Comparison of ENCODE assay signal across 27 cellular contexts in genomic region chr11:90423378-90423777, GRCh38.
DNase-seq lines count a peak whose midpoint lies in the region; ATAC-seq and TF ChIP-seq lines count a peak whose summit lies in the region.
"Had no signal": no experiment of that assay in that cellular context is flagged by ENCODE, and none has a peak within 500 bp of the region (broad histone marks: within the 10 kb centered on the region; RNA-seq: fewer than 3 reads in every experiment).

No MANE protein-coding gene starts in this region.

- H4K20me1 ChIP-seq in H9 (ENCODE audit: control insufficient read depth, insufficient read depth, insufficient read length), result no peaks in the 10 kb centered on the region

- no peaks in the 10 kb centered on the region for H3K79me2 ChIP-seq in H9 (ENCODE audit: insufficient read depth, low read length)

- H2BK5ac ChIP-seq in H9 (ENCODE audit: insufficient read length, low read length), result no peak overlapping the region

- no peaks in the 10 kb centered on the region for H3K4me1 ChIP-seq in H9 (ENCODE audit: insufficient read depth, low read length)
- H3K4me1 ChIP-seq: foreskin keratinocyte had no signal

- no peak overlapping the region for H3T11ph ChIP-seq in H9 (ENCODE audit: low read length)

- H3K27ac Mint-ChIP-seq in H9, result peak overlapping the region; percentile 36 to 69 (median 59); a peak in 6 of 7 replicates
- H3K27ac Mint-ChIP-seq in WTC11, result peak overlapping the region; percentile 68
- H3K27ac Mint-ChIP-seq: activated CD4-positive, alpha-beta T cell treated with anti-CD3 and anti-CD28 coated beads, Interleukin-2, amount 10 ng/mL, durations not matched to agents 24 days and 14 days; memory B cell; type B pancreatic cell had no signal

- H3K4me3 Mint-ChIP-seq in H9 (no peak overlapping the region), WTC11 (no peak overlapping the region)
- H3K4me3 Mint-ChIP-seq: activated CD4-positive, alpha-beta T cell treated with anti-CD3 and anti-CD28 coated beads, Interleukin-2, amount 10 ng/mL, durations not matched to agents 24 days and 14 days; memory B cell; type B pancreatic cell had no signal

- DNase-seq in H9 (no peak), WTC11 (ENCODE audit: low spot score) (no peak), retinal pigment epithelial cell (ENCODE audit: low read depth) (peak; percentile 71)
- no peak for DNase-seq in stimulated activated CD4-positive, alpha-beta T cell treated with anti-CD3 and anti-CD28 coated beads, Interleukin-1b, Interleukin-23, amount 100 ng/mL, for 48 hours
- DNase-seq: activated CD4-positive, alpha-beta T cell treated with anti-CD3 and anti-CD28 coated beads, Interleukin-2, amount 10 ng/mL, durations not matched to agents 24 days and 14 days; activated naive CD4-positive, alpha-beta T cell; activated T-cell treated with anti-CD3 and anti-CD28 coated beads, Interleukin-2, amount 50 U/mL, for 48 hours; C1 segment of cervical spinal cord; effector memory CD4-positive, alpha-beta T cell; Kasumi-1; left colon; NCI-H1694; NCI-H2171 treated with DMSO at 0.1 percent for 48 hours; NCI-H526; small intestine; stimulated activated CD4-positive, alpha-beta T cell treated with anti-CD3 and anti-CD28 coated beads, Interleukin-2, amount 100 ng/mL, for 24 hours; SW 1271; T-helper 9 cell had no signal

- H3K23ac ChIP-seq in H9 (ENCODE audit: insufficient read length, low read depth, low read length), result no peak overlapping the region

- H3K4me1 Mint-ChIP-seq in H9 (peaks cover 11 to 20% of the 10 kb centered on the region in 2 experiments), WTC11 (peaks cover 17% of the 10 kb centered on the region)
- H3K4me1 Mint-ChIP-seq: activated CD4-positive, alpha-beta T cell treated with anti-CD3 and anti-CD28 coated beads, Interleukin-2, amount 10 ng/mL, durations not matched to agents 24 days and 14 days; memory B cell had no signal

- H3K9ac ChIP-seq in H9 (ENCODE audit: extremely low read depth, insufficient read length, low read length), result no peak overlapping the region

- peaks cover 0 to 10% (median 0%) of the 10 kb centered on the region in 3 experiments; a peak in 3 of 7 replicates for H3K36me3 Mint-ChIP-seq in H9 (ENCODE audit: insufficient read depth in 1 of 3, low read depth in 3 of 3)
- H3K36me3 Mint-ChIP-seq in WTC11, result peaks cover 4% of the 10 kb centered on the region
- H3K36me3 Mint-ChIP-seq: memory B cell, type B pancreatic cell had no signal

- WGBS in H9 (ENCODE audit: extremely low coverage, insufficient read length, low lambda C conversion rate), result no CpG with 5 or more reads among the region's 1 CpG

- no peak overlapping the region for H2BK120ac ChIP-seq in H9 (ENCODE audit: low read depth, low read length, poor library complexity, severe bottlenecking)

- peak overlapping the region; percentile 68 for H2AFZ ChIP-seq in H9 (ENCODE audit: low read length)

- H4K8ac ChIP-seq in H9 (replicated peaks; ENCODE audit: insufficient read length, low read depth, low read length), result no peak overlapping the region

- TF ChIP-seq CTCF in H9 (conservative IDR thresholded peaks at IDR 0.05) (no peak), WTC11 (IDR thresholded peaks at IDR 0.05) (no peak), retinal pigment epithelial cell (conservative IDR thresholded peaks at IDR 0.05; ENCODE audit: low read depth, low read length) (no peak)

- no peak overlapping the region for H2BK20ac ChIP-seq in H9 (ENCODE audit: low read depth, low read length, poor library complexity, severe bottlenecking)

- CTCF ChIA-PET in WTC11 (lab: Charles Lee), result no interaction called here

- H3K27ac ChIP-seq in H9 (ENCODE audit: insufficient read length, low read depth, low read length), result no peak overlapping the region
- peak overlapping the region; percentile 58 for H3K27ac ChIP-seq in layer of hippocampus (ENCODE audit: low read depth, low read length)
- H3K27ac ChIP-seq: foreskin keratinocyte, HL-60, VCaP had no signal

- no peaks in the 10 kb centered on the region for H3K23me2 ChIP-seq in H9 (ENCODE audit: insufficient read length, low read depth, low read length, poor library complexity, severe bottlenecking)

- H3K4me2 ChIP-seq in H9 (ENCODE audit: insufficient read depth, insufficient read length, low read length), result no peak overlapping the region

- H3K14ac ChIP-seq in H9 (ENCODE audit: insufficient read depth, low read length), result no peak overlapping the region

- H3K56ac ChIP-seq in H9 (ENCODE audit: insufficient read length, low read depth, low read length), result no peak overlapping the region

- H3K4ac ChIP-seq in H9 (ENCODE audit: low read depth, low read length), result no peak overlapping the region

- ATAC-seq in WTC11 (no peak), GM21447 (IDR thresholded peaks at IDR 0.05; ENCODE audit: unreplicated experiment) (no peak), GM18870 (IDR thresholded peaks at IDR 0.05; ENCODE audit: unreplicated experiment) (no peak)
- ATAC-seq: esophagus mucosa, foreskin keratinocyte, left colon had no signal

- no peak overlapping the region for H3K18ac ChIP-seq in H9 (ENCODE audit: insufficient read length, low read depth, low read length)

- 0 out of 5 replicates have a peak, but pooled peaks cover 0 to 3% of the 10 kb centered on the region in 2 experiments for H3K9me3 Mint-ChIP-seq in H9
- peaks cover 7% of the 10 kb centered on the region for H3K9me3 Mint-ChIP-seq in WTC11
- H3K9me3 Mint-ChIP-seq: activated CD4-positive, alpha-beta T cell treated with anti-CD3 and anti-CD28 coated beads, Interleukin-2, amount 10 ng/mL, durations not matched to agents 24 days and 14 days; memory B cell; type B pancreatic cell had no signal

- no peak overlapping the region for H2AK5ac ChIP-seq in H9 (ENCODE audit: insufficient read length, low read length)

- no peaks in the 10 kb centered on the region for H3K27me3 ChIP-seq in H9 (ENCODE audit: insufficient read depth, low read length)
- H3K27me3 ChIP-seq in layer of hippocampus (ENCODE audit: control insufficient read depth, insufficient read depth, low read length), result no peaks in the 10 kb centered on the region
- H3K27me3 ChIP-seq: foreskin keratinocyte had no signal

- no peak overlapping the region for H4K5ac ChIP-seq in H9 (ENCODE audit: insufficient read length, low read depth, low read length)

- H2BK15ac ChIP-seq in H9 (ENCODE audit: low read depth, low read length), result no peak overlapping the region

- no peaks in the 10 kb centered on the region for H3K9me3 ChIP-seq in H9 (ENCODE audit: control insufficient read depth, low read depth, low read length)

- POLR2A ChIA-PET in WTC11 (lab: Charles Lee), result no interaction called here

- no peaks in the 10 kb centered on the region for H3K79me1 ChIP-seq in H9 (ENCODE audit: insufficient read depth, low read depth, low read length, poor library complexity, severe bottlenecking)

- no peak overlapping the region for H4K91ac ChIP-seq in H9 (ENCODE audit: insufficient read length, low read depth, low read length)

- no peak overlapping the region for H3K4me3 ChIP-seq in retinal pigment epithelial cell (ENCODE audit: low read length)

- H3K27me3 Mint-ChIP-seq in H9 (ENCODE audit: low read depth), result no peaks in the 10 kb centered on the region
- H3K27me3 Mint-ChIP-seq in WTC11 (ENCODE audit: low read depth), result no peaks in the 10 kb centered on the region
- H3K27me3 Mint-ChIP-seq: activated CD4-positive, alpha-beta T cell treated with anti-CD3 and anti-CD28 coated beads, Interleukin-2, amount 10 ng/mL, durations not matched to agents 24 days and 14 days; memory B cell; type B pancreatic cell had no signal

- H2BK12ac ChIP-seq in H9 (ENCODE audit: insufficient read length, low read depth, low read length), result no peak overlapping the region

TF ChIP-seq in WTC11, 78 proteins besides CTCF, POLR2A, EP300 and RAD21:
- TF ChIP-seq TCF7 (CRISPR knock-in tag; IDR thresholded peaks at IDR 0.05; ENCODE audit: low read depth), result no peak
- TF ChIP-seq ZNF425 (CRISPR knock-in tag; conservative IDR thresholded peaks at IDR 0.05), result no peak
- TF ChIP-seq PRRX2 (CRISPR knock-in tag; IDR thresholded peaks at IDR 0.05), result no peak
- no peak for TF ChIP-seq ZNF317 (CRISPR knock-in tag; IDR thresholded peaks at IDR 0.05; ENCODE audit: borderline replicate concordance, low read depth)
- TF ChIP-seq SP1 (CRISPR knock-in tag; conservative IDR thresholded peaks at IDR 0.05), result no peak
- TF ChIP-seq NR2C2 (CRISPR knock-in tag; IDR thresholded peaks at IDR 0.05), result no peak
TF ChIP-seq in WTC11: peak in this region for 0.
